In genomic region chr13:46996316-46996715, GRCh38 we compare ENCODE assay signal across 10 cellular contexts.
A peak's percentile ranks its signal among the peaks of the same experiment; 100 is the strongest.
DNase-seq lines count a peak whose midpoint lies in the region; ATAC-seq and TF ChIP-seq lines count a peak whose summit lies in the region.
"Had no signal": no experiment of that assay in that cellular context is flagged by ENCODE, and none has a peak within 500 bp of the region (broad histone marks: within the 10 kb centered on the region; RNA-seq: fewer than 3 reads in every experiment).

No MANE protein-coding gene starts in this region.

- H3K79me2 ChIP-seq in Karpas-422 (ENCODE audit: low read length) = no peaks in the 10 kb centered on the region

- no peak overlapping the region for H3K27ac Mint-ChIP-seq in activated T-helper 17 cell treated with anti-CD3 and anti-CD28 coated beads, Interleukin-2, amount 50 U/mL, for 72 hours

- no peak overlapping the region for H3K27ac ChIP-seq in Karpas-422 (ENCODE audit: low read length)

- no peak overlapping the region for H3K4me3 Mint-ChIP-seq in activated T-helper 17 cell treated with anti-CD3 and anti-CD28 coated beads, Interleukin-2, amount 50 U/mL, for 72 hours

- peak; percentile 37 for ATAC-seq in GM18519 (IDR thresholded peaks at IDR 0.05; ENCODE audit: low FRiP score, unreplicated experiment)
- peak; percentile 36 for ATAC-seq in GM21423 (IDR thresholded peaks at IDR 0.05; ENCODE audit: unreplicated experiment)
- ATAC-seq in HG02973 (IDR thresholded peaks at IDR 0.05; ENCODE audit: unreplicated experiment) = peak; percentile 22
- no peak for ATAC-seq in activated T-helper 17 cell treated with anti-CD3 and anti-CD28 coated beads, Interleukin-2, amount 50 U/mL, for 72 hours (replicated peaks)

- H3K27me3 Mint-ChIP-seq in activated T-helper 17 cell treated with anti-CD3 and anti-CD28 coated beads, Interleukin-2, amount 50 U/mL, for 72 hours = no peaks in the 10 kb centered on the region

- peaks cover 17% of the 10 kb centered on the region for H3K4me1 ChIP-seq in Karpas-422 (ENCODE audit: low read length)

- no peak for TF ChIP-seq CTCF in GM13977 (IDR thresholded peaks at IDR 0.05; ENCODE audit: extremely low read depth, insufficient read depth, missing control alignments)

- no peak overlapping the region for H3K9ac ChIP-seq in Karpas-422 (ENCODE audit: low read length)

- no peaks in the 10 kb centered on the region for H3K36me3 Mint-ChIP-seq in activated T-helper 17 cell treated with anti-CD3 and anti-CD28 coated beads, Interleukin-2, amount 50 U/mL, for 72 hours (ENCODE audit: low read depth)

- no peak overlapping the region for H2AFZ ChIP-seq in Karpas-422 (ENCODE audit: low read length)

- in situ Hi-C loops in GM13977 (cut with MboI; ENCODE audit: low pct_unique_long_range_greater_than_20kb, low sequenced_read_pairs, unreplicated experiment) = no loop called here

- H3K4me3 ChIP-seq in Karpas-422 (ENCODE audit: low read length) = no peak overlapping the region

- no peaks in the 10 kb centered on the region for H3K9me2 ChIP-seq in Karpas-422 (replicated peaks; ENCODE audit: insufficient read depth, low read length)

- peak overlapping the region; percentile 30 for H3K4me2 ChIP-seq in Karpas-422 (ENCODE audit: low read depth, low read length, poor library complexity, severe bottlenecking)

- DNase-seq in Karpas-422 (peak; percentile 52), GM13977 (ENCODE audit: low spot score) (no peak), amniotic stem cell (lab: John Stamatoyannopoulos, UW) (no peak), HK-2 (ENCODE audit: unreplicated experiment) (no peak)
- DNase-seq: amygdala, SHP77 treated with DMSO at 0.1 percent for 48 hours had no signal

- no peaks in the 10 kb centered on the region for H3K4me1 Mint-ChIP-seq in activated T-helper 17 cell treated with anti-CD3 and anti-CD28 coated beads, Interleukin-2, amount 50 U/mL, for 72 hours

- no peaks in the 10 kb centered on the region for H3K9me3 Mint-ChIP-seq in activated T-helper 17 cell treated with anti-CD3 and anti-CD28 coated beads, Interleukin-2, amount 50 U/mL, for 72 hours

- no peaks in the 10 kb centered on the region for H3K27me3 ChIP-seq in Karpas-422 (ENCODE audit: low read length)

- no peaks in the 10 kb centered on the region for H3K36me3 ChIP-seq in Karpas-422 (ENCODE audit: insufficient read depth, low read length)

- H3K9me3 ChIP-seq in Karpas-422 (ENCODE audit: low read length) = no peaks in the 10 kb centered on the region

- H4K20me1 ChIP-seq in Karpas-422 (ENCODE audit: insufficient read depth, low read depth, low read length) = no peaks in the 10 kb centered on the region
